ENCODE assay signal across 1 cellular context in genomic region chr2:46296840-46297545, GRCh38.
TF ChIP-seq lines count a peak whose summit lies in the region.

TSS of gene EPAS1 (plus strand) at chr2:46297407. CDS start at chr2:46297912, 505 bp downstream.

TF ChIP-seq in HepG2, 621 proteins besides CTCF, POLR2A, EP300 and RAD21 (continued from another document and continues in another):
- TF ChIP-seq FOXK2 (IDR thresholded peaks at IDR 0.05) (no peak), SP4 (CRISPR knock-in tag; IDR thresholded peaks at IDR 0.05) (peak; percentile 86), BATF2 (CRISPR knock-in tag; IDR thresholded peaks at IDR 0.05) (0 out of 2 replicates have a peak, but pooled peaks have one; percentile 29), PPARG (CRISPR knock-in tag; conservative IDR thresholded peaks at IDR 0.05) (peak; percentile 41; the same call in 1 of the 2 replicates), HNRNPL (IDR thresholded peaks at IDR 0.05; ENCODE audit: low read depth, low read length) (0 out of 2 replicates have a peak, but pooled peaks have one; percentile 9), CCDC6 (CRISPR knock-in tag; IDR thresholded peaks at IDR 0.05) (peak; percentile 87), ZNF552 (CRISPR knock-in tag; IDR thresholded peaks at IDR 0.05; ENCODE audit: borderline replicate concordance) (no peak), ZNF839 (CRISPR knock-in tag; IDR thresholded peaks at IDR 0.05; ENCODE audit: borderline replicate concordance) (peak; percentile 52; the same call in 1 of the 2 replicates), MZF1 (CRISPR knock-in tag; IDR thresholded peaks at IDR 0.05; ENCODE audit: borderline replicate concordance) (no peak), ZNF800 (CRISPR knock-in tag; IDR thresholded peaks at IDR 0.05) (no peak; the same call in 1 of the 2 replicates), ZNF234 (CRISPR knock-in tag; conservative IDR thresholded peaks at IDR 0.05) (peak; percentile 70; the same call in 1 of the 2 replicates), ZNF282 (IDR thresholded peaks at IDR 0.05; ENCODE audit: partially characterized antibody) (no peak), FLYWCH1 (CRISPR knock-in tag; IDR thresholded peaks at IDR 0.05) (no peak), ZNF660 (CRISPR knock-in tag; IDR thresholded peaks at IDR 0.05; ENCODE audit: borderline replicate concordance, low read depth) (no peak), MNT (IDR thresholded peaks at IDR 0.05) (no peak), ZZZ3 (CRISPR knock-in tag; IDR thresholded peaks at IDR 0.05; ENCODE audit: borderline replicate concordance) (no peak), ISL2 (CRISPR knock-in tag; IDR thresholded peaks at IDR 0.05) (no peak), THRA (CRISPR knock-in tag; IDR thresholded peaks at IDR 0.05; ENCODE audit: borderline replicate concordance) (peak; percentile 21), ZNF772 (CRISPR knock-in tag; IDR thresholded peaks at IDR 0.05) (0 out of 2 replicates have a peak, but pooled peaks have one; percentile 72), U2AF1 (optimal IDR thresholded peaks at IDR 0.05; ENCODE audit: low read depth, low read length) (no peak), ZBTB49 (CRISPR knock-in tag; IDR thresholded peaks at IDR 0.05; ENCODE audit: borderline replicate concordance) (0 out of 2 replicates have a peak, but pooled peaks have one; percentile 30), ZNF260 (CRISPR knock-in tag; IDR thresholded peaks at IDR 0.05; ENCODE audit: borderline replicate concordance, low read depth) (no peak), NCOA2 (CRISPR knock-in tag; IDR thresholded peaks at IDR 0.05) (0 out of 2 replicates have a peak, but pooled peaks have one; percentile 11), ZNF18 (CRISPR knock-in tag; IDR thresholded peaks at IDR 0.05; ENCODE audit: insufficient replicate concordance) (no peak), ZNF597 (CRISPR knock-in tag; IDR thresholded peaks at IDR 0.05) (no peak), DZIP1 (CRISPR knock-in tag; IDR thresholded peaks at IDR 0.05) (no peak), MXD4 (CRISPR knock-in tag; IDR thresholded peaks at IDR 0.05) (peak; percentile 75; the same call in 1 of the 2 replicates), PATZ1 (CRISPR knock-in tag; IDR thresholded peaks at IDR 0.05) (peak; percentile 88), ZEB1 (IDR thresholded peaks at IDR 0.05; ENCODE audit: insufficient replicate concordance, low read depth) (no peak), TCF7 (IDR thresholded peaks at IDR 0.05; ENCODE audit: low read depth) (peak; percentile 23; the same call in 1 of the 2 replicates), ZNF577 (CRISPR knock-in tag; IDR thresholded peaks at IDR 0.05; ENCODE audit: borderline replicate concordance, low read depth) (no peak), TOPORS (CRISPR knock-in tag; IDR thresholded peaks at IDR 0.05) (0 out of 2 replicates have a peak, but pooled peaks have one; percentile 19), ZNF607 (CRISPR knock-in tag; IDR thresholded peaks at IDR 0.05; ENCODE audit: borderline replicate concordance) (peak; percentile 75; the same call in 1 of the 2 replicates), ZNF703 (CRISPR knock-in tag; IDR thresholded peaks at IDR 0.05; ENCODE audit: borderline replicate concordance) (no peak), ZNF724P (CRISPR knock-in tag; IDR thresholded peaks at IDR 0.05; ENCODE audit: borderline replicate concordance) (peak; percentile 73), NCOA1 (CRISPR knock-in tag; IDR thresholded peaks at IDR 0.05) (no peak), ZNF616 (CRISPR knock-in tag; IDR thresholded peaks at IDR 0.05; ENCODE audit: low read depth) (no peak; the same call in 1 of the 2 replicates), HDAC2 (CRISPR knock-in tag; IDR thresholded peaks at IDR 0.05) (peak; percentile 10; the same call in 1 of the 2 replicates), MTF2 (CRISPR knock-in tag; IDR thresholded peaks at IDR 0.05; ENCODE audit: borderline replicate concordance) (0 out of 2 replicates have a peak, but pooled peaks have one; percentile 86), SIN3A (IDR thresholded peaks at IDR 0.05; ENCODE audit: borderline replicate concordance, low read depth, low read length) (peak; percentile 74; the same call in 1 of the 2 replicates), ZNF317 (CRISPR knock-in tag; IDR thresholded peaks at IDR 0.05) (peak; percentile 12; the same call in 1 of the 2 replicates), SPEN (CRISPR knock-in tag; IDR thresholded peaks at IDR 0.05; ENCODE audit: low read depth) (peak; percentile 40; the same call in 1 of the 2 replicates), MED1 (CRISPR knock-in tag; IDR thresholded peaks at IDR 0.05) (peak; percentile 58), HOXA3 (CRISPR knock-in tag; IDR thresholded peaks at IDR 0.05) (peak; percentile 86), DMTF1 (CRISPR knock-in tag; IDR thresholded peaks at IDR 0.05) (no peak), NR2F2 (IDR thresholded peaks at IDR 0.05; ENCODE audit: borderline replicate concordance, low read depth) (0 out of 2 replicates have a peak, but pooled peaks have one; percentile 2)
